10 cellular contexts compared by ENCODE assay signal in the genomic region with DNA sequence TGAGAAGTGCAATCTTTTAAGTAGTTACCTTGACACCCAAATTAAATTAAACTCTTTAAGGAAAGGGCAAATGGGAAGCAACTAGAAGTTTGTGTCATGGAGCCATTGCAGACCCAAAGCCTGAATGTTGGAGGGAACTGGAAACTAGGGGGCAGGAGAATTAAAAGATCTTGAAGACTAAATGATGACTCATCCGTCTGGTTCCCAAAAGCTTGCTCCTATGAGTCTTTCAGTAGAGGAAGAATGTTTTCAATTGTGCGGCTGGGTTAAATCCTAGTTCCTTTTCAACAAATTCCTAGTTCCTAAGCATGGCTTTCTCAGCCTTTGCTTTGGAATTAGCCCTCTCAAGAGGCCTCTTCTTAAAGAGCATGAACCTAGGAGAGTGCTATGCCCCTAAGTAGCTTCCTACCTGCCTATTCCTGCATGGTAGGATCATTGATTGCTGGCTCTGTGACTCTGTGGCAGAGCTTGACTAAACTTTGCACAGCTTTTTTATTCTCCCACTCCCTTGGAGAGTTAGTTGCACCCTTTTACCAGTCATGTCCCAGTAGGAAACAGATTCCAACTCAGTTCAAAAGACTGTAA. TPM values are rescaled to one million over a fixed set of nuclear protein-coding genes. Genes with fewer than 3 reads are reported as not detected.
DNase-seq lines count a peak whose midpoint lies in the region; ATAC-seq and TF ChIP-seq lines count a peak whose summit lies in the region.
"Had no signal": no experiment of that assay in that cellular context is flagged by ENCODE, and none has a peak within 500 bp of the region (broad histone marks: within the 10 kb centered on the region; RNA-seq: fewer than 3 reads in every experiment).

No MANE protein-coding gene starts in this region.

- H3K9me3 ChIP-seq in colonic mucosa (no peaks in the 10 kb centered on the region), neuronal stem cell (replicated peaks in 1 of 2; ENCODE audit: control insufficient read depth in 2 of 2, insufficient read depth in 1 of 2, low read depth in 1 of 2, low read length in 2 of 2) (no peaks in the 10 kb centered on the region)

- H2AK5ac ChIP-seq in neuronal stem cell (ENCODE audit: low read depth, low read length), result no peak overlapping the region

- ATAC-seq in GM19324 (IDR thresholded peaks at IDR 0.05; ENCODE audit: low FRiP score, unreplicated experiment) (no peak), GM19328 (IDR thresholded peaks at IDR 0.05; ENCODE audit: unreplicated experiment) (no peak)

- peak overlapping the region; percentile 67 for H2AFZ ChIP-seq in neuronal stem cell (ENCODE audit: low read length)

- DNase-seq in CD1c-positive myeloid dendritic cell (ENCODE audit: extremely low spot score) (peak; percentile 91), NCI-H226 (peak; percentile 34), colonic mucosa (no peak), neuronal stem cell (ENCODE audit: low spot score) (no peak), NCI-H2171 (lab: John Stamatoyannopoulos, UW) (no peak)
- no peak for DNase-seq in activated CD4-positive, alpha-beta T cell treated with anti-CD3 and anti-CD28 coated beads for 48 hours
- DNase-seq: NCI-H2029 had no signal

- no peak overlapping the region for H4K91ac ChIP-seq in neuronal stem cell (ENCODE audit: low read depth, low read length, poor library complexity)

- no peak overlapping the region for H3K18ac ChIP-seq in neuronal stem cell (ENCODE audit: low read length)

- no peak overlapping the region for H3K4me2 ChIP-seq in neuronal stem cell (ENCODE audit: insufficient read depth, low read length, poor library complexity, severe bottlenecking)

- H3K36me3 ChIP-seq in colonic mucosa (no peaks in the 10 kb centered on the region), neuronal stem cell (replicated peaks in 1 of 2; ENCODE audit: control insufficient read depth in 2 of 2, insufficient read depth in 2 of 2, low read length in 2 of 2) (no peaks in the 10 kb centered on the region)

- no peak overlapping the region for H3K4ac ChIP-seq in neuronal stem cell (ENCODE audit: low read length)

- no peak for TF ChIP-seq CTCF in colonic mucosa (IDR thresholded peaks at IDR 0.05)

- H2BK120ac ChIP-seq in neuronal stem cell (ENCODE audit: low read depth, low read length), result no peak overlapping the region

- no peak overlapping the region for H3K23ac ChIP-seq in neuronal stem cell (ENCODE audit: low read depth, low read length, poor library complexity)

- WGBS in neuronal stem cell (ENCODE audit: extremely low coverage in 2 of 2, insufficient read length in 2 of 2, insufficient replicate concordance in 1 of 2), 2 donors, result no CpG with 5 or more reads among the region's 2 CpGs

- H2BK15ac ChIP-seq in neuronal stem cell (ENCODE audit: low read length), result no peak overlapping the region

- H4K8ac ChIP-seq in neuronal stem cell (ENCODE audit: low read depth, low read length), result no peak overlapping the region

- no peaks in the 10 kb centered on the region for H3K79me1 ChIP-seq in neuronal stem cell (ENCODE audit: low read depth, low read length)

- H3K27me3 ChIP-seq in colonic mucosa, result no peaks in the 10 kb centered on the region
- no peaks in the 10 kb centered on the region for H3K27me3 ChIP-seq in neuronal stem cell (ENCODE audit: control insufficient read depth in 3 of 3, insufficient read depth in 3 of 3, low read depth in 1 of 3, low read length in 3 of 3)

- intact Hi-C loops in colonic mucosa (cut with DNase I), result no loop called here

- no peak overlapping the region for H2BK12ac ChIP-seq in neuronal stem cell (ENCODE audit: low read length)

- H3K9ac ChIP-seq in colonic mucosa (ENCODE audit: low read depth in 2 of 2, low read length in 2 of 2) (no peak overlapping the region), neuronal stem cell (ENCODE audit: low read depth, low read length, poor library complexity) (no peak overlapping the region)

- H2BK5ac ChIP-seq in neuronal stem cell (ENCODE audit: low read length), result no peak overlapping the region

- H3K4me3 ChIP-seq in colonic mucosa (no peak overlapping the region), neuronal stem cell (ENCODE audit: low read length in 2 of 2) (no peak overlapping the region)

- H3K14ac ChIP-seq in neuronal stem cell (ENCODE audit: low read length), result no peak overlapping the region

- H3K4me1 ChIP-seq in colonic mucosa (no peaks in the 10 kb centered on the region), neuronal stem cell (ENCODE audit: control insufficient read depth in 2 of 2, insufficient read depth in 1 of 2, low read depth in 1 of 2, low read length in 2 of 2) (peaks cover 3% of the 10 kb centered on the region in 2 donors)

- H3K27ac ChIP-seq in colonic mucosa (peak overlapping the region; percentile 18), neuronal stem cell (replicated peaks; ENCODE audit: low read length) (peak overlapping the region; percentile 54)

RNA-seq across cellular contexts. Expression of gene CLEC3B, which starts 17.7 kb away (rescaled TPM):
- 10 to 100 TPM in 1 of 2 donors, 1 to 10 TPM in 1; 9.6 to 28.9 TPM for total RNA-seq in colonic mucosa
- 0.35 TPM for polyA plus RNA-seq in neuronal stem cell (2013, experiment 1 of 2)
- 0.26 TPM for polyA plus RNA-seq in neuronal stem cell (2013, experiment 2 of 2)
- total RNA-seq: neural crest cell had no signal

Comparison
In these comparisons a context has a peak if more than half of its experiments do, and no peak if none do; other contexts are left out.
1. DNase-seq: peak in CD1c-positive myeloid dendritic cell (single experiment) and NCI-H226 (single experiment); none in colonic mucosa (single experiment), neuronal stem cell (single experiment), activated CD4-positive, alpha-beta T cell treated with anti-CD3 and anti-CD28 coated beads for 48 hours (single experiment) and NCI-H2171 (single experiment).